In the genomic region with DNA sequence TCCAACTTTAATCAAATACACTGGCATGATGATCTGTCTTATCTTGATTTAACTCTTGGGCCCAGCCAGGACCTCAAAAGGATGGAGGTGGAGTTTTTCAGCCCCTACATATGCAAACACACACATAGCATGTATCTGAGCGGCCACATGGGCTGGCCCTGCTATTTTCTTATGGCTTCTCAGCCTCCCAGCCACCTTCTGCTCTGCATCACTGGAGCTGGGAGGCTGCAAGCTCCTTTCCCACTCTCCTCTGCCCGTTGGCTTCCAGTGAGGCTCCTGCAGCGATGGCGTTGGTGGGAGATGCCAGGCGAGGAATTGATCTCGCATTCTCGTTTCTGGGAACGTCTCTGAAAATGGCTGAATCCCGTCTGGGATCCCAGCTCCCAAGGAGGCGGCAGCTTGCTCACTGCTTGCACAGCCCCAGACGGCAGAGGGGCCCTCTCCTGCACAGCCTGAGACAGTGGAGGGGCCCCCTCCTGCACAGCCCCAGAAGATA, we compare ENCODE assay signal across 9 cellular contexts. TPM values are rescaled to one million over a fixed set of nuclear protein-coding genes. Genes with fewer than 3 reads are reported as not detected.
A peak's percentile ranks its signal among the peaks of the same experiment; 100 is the strongest.
DNase-seq lines count a peak whose midpoint lies in the region; ATAC-seq, FAIRE-seq and TF ChIP-seq lines count a peak whose summit lies in the region.
"Had no signal": no experiment of that assay in that cellular context is flagged by ENCODE, and none has a peak within 500 bp of the region (broad histone marks: within the 10 kb centered on the region; RNA-seq: fewer than 3 reads in every experiment).

No MANE protein-coding gene starts in this region.

- POLR2A ChIA-PET in naive thymus-derived CD4-positive, alpha-beta T cell (lab: Charles Lee), result interaction anchor here (0.6 to 12.2 kb wide), 20 partner anchors 12 to 392 kb away, joined by 3 to 253 read pairs (median 4); a partner anchor contains a TSS

- no peaks in the 10 kb centered on the region for H3K27me3 ChIP-seq in naive thymus-derived CD4-positive, alpha-beta T cell (ENCODE audit: control insufficient read depth in 2 of 2, insufficient read depth in 2 of 2, low read length in 2 of 2)

- no peak for ATAC-seq in stimulated activated naive CD8-positive, alpha-beta T cell treated with anti-CD3 and anti-CD28 coated beads, Interleukin-15, Interleukin-2, amounts not matched to agents 100 U/mL and 50 U/mL, for 24 hours
- no peak for ATAC-seq in naive thymus-derived CD4-positive, alpha-beta T cell

- H3K4me3 Mint-ChIP-seq in stimulated activated naive CD8-positive, alpha-beta T cell treated with anti-CD3 and anti-CD28 coated beads, Interleukin-15, Interleukin-2, amounts not matched to agents 100 ng/mL and 50 ng/mL, for 24 hours, result peak overlapping the region; percentile 87
- peak overlapping the region; percentile 81 to 96 (median 92) for H3K4me3 Mint-ChIP-seq in naive thymus-derived CD4-positive, alpha-beta T cell

- FAIRE-seq in H54 (lab: Jason Lieb, UNC), result no peak
- FAIRE-seq: G401.6 had no signal

- peak overlapping the region; percentile 87 for H3K27ac ChIP-seq in naive thymus-derived CD4-positive, alpha-beta T cell (ENCODE audit: low read depth, low read length)

- H3K36me3 Mint-ChIP-seq in stimulated activated naive CD8-positive, alpha-beta T cell treated with anti-CD3 and anti-CD28 coated beads, Interleukin-15, Interleukin-2, amounts not matched to agents 100 ng/mL and 50 ng/mL, for 24 hours (ENCODE audit: low read depth), result no peaks in the 10 kb centered on the region
- peaks cover 0 to 16% (median 0%) of the 10 kb centered on the region in 5 donors for H3K36me3 Mint-ChIP-seq in naive thymus-derived CD4-positive, alpha-beta T cell

- H3K4me3 ChIP-seq in naive thymus-derived CD4-positive, alpha-beta T cell (ENCODE audit: low read length), result peak overlapping the region; percentile 78

- peaks cover 27 to 38% of the 10 kb centered on the region in 2 donors for H3K4me1 ChIP-seq in naive thymus-derived CD4-positive, alpha-beta T cell (ENCODE audit: control insufficient read depth in 2 of 2, insufficient read depth in 2 of 2, low read length in 2 of 2)

- H3K36me3 ChIP-seq in naive thymus-derived CD4-positive, alpha-beta T cell (ENCODE audit: control insufficient read depth in 2 of 3, insufficient read depth in 3 of 3, low read length in 3 of 3), result peaks cover 0 to 14% (median 0%) of the 10 kb centered on the region in 3 experiments

- no peaks in the 10 kb centered on the region for H3K9me3 ChIP-seq in naive thymus-derived CD4-positive, alpha-beta T cell (ENCODE audit: control insufficient read depth in 2 of 3, low read length in 3 of 3)

- CTCF ChIA-PET in naive thymus-derived CD4-positive, alpha-beta T cell (lab: Charles Lee), result interaction anchor here (0.7 to 3.8 kb wide), 6 partner anchors 20 to 382 kb away, joined by 3 to 28 read pairs (median 4); a partner anchor contains a TSS

- no peak for DNase-seq in stimulated activated naive CD8-positive, alpha-beta T cell treated with anti-CD3 and anti-CD28 coated beads, Interleukin-15, Interleukin-2, amounts not matched to agents 100 U/mL and 50 U/mL, for 24 hours
- DNase-seq in cerebellum (ENCODE audit: low spot score), result peak; percentile 13
- peak in 2 of 9 donors; percentile 10 to 14 for DNase-seq in naive thymus-derived CD4-positive, alpha-beta T cell
- no peak for DNase-seq in DMS79 treated with DMSO at 0.1 percent for 48 hours (lab: John Stamatoyannopoulos, UW)
- DNase-seq in H54 (ENCODE audit: insufficient read length, low spot score), result no peak
- DNase-seq in SW480 (ENCODE audit: low spot score), result no peak
- no peak for DNase-seq in HT-29 (ENCODE audit: low spot score)

- H3K27ac Mint-ChIP-seq in stimulated activated naive CD8-positive, alpha-beta T cell treated with anti-CD3 and anti-CD28 coated beads, Interleukin-15, Interleukin-2, amounts not matched to agents 100 ng/mL and 50 ng/mL, for 24 hours, result peak overlapping the region; percentile 83
- peak overlapping the region; percentile 87 to 99 (median 95) for H3K27ac Mint-ChIP-seq in naive thymus-derived CD4-positive, alpha-beta T cell

- TF ChIP-seq POLR2A in H54 (IDR thresholded peaks at IDR 0.05; ENCODE audit: low read depth, low read length), result no peak

- H3K9me3 Mint-ChIP-seq in stimulated activated naive CD8-positive, alpha-beta T cell treated with anti-CD3 and anti-CD28 coated beads, Interleukin-15, Interleukin-2, amounts not matched to agents 100 ng/mL and 50 ng/mL, for 24 hours, result no peaks in the 10 kb centered on the region
- peaks cover 0 to 3% (median 0%) of the 10 kb centered on the region in 11 donors for H3K9me3 Mint-ChIP-seq in naive thymus-derived CD4-positive, alpha-beta T cell

- H3K27me3 Mint-ChIP-seq in stimulated activated naive CD8-positive, alpha-beta T cell treated with anti-CD3 and anti-CD28 coated beads, Interleukin-15, Interleukin-2, amounts not matched to agents 100 ng/mL and 50 ng/mL, for 24 hours, result no peaks in the 10 kb centered on the region
- no peaks in the 10 kb centered on the region for H3K27me3 Mint-ChIP-seq in naive thymus-derived CD4-positive, alpha-beta T cell

- intact Hi-C loops in naive thymus-derived CD4-positive, alpha-beta T cell (cut with micrococcal nuclease), result loop anchor here (1.0 to 10.0 kb wide), 10 partner anchors 8 to 1317 kb away; a partner anchor contains a TSS

- peaks cover 54% of the 10 kb centered on the region for H3K4me1 Mint-ChIP-seq in stimulated activated naive CD8-positive, alpha-beta T cell treated with anti-CD3 and anti-CD28 coated beads, Interleukin-15, Interleukin-2, amounts not matched to agents 100 ng/mL and 50 ng/mL, for 24 hours (ENCODE audit: low read depth)
- H3K4me1 Mint-ChIP-seq in naive thymus-derived CD4-positive, alpha-beta T cell, result peaks cover 30 to 58% (median 46%) of the 10 kb centered on the region in 7 donors

RNA-seq across cellular contexts. Expression of a gene that starts 1.7 kb away (rescaled TPM):
- total RNA-seq in cerebellum, result 12.1 TPM
- total RNA-seq in naive thymus-derived CD4-positive, alpha-beta T cell, result 10 to 100 TPM; 12.3 to 37.0 (median 26.7) TPM
- 10 to 100 TPM; 15.7 to 26.5 TPM for polyA plus RNA-seq in naive thymus-derived CD4-positive, alpha-beta T cell
- 90.1 and 101 TPM in 2 replicates for total RNA-seq in HT-29 (2014; rRNA removed; shearing (Covaris generic))

RNA-seq across cellular contexts. Expression of a gene that starts 28.7 kb away (rescaled TPM):
- total RNA-seq in cerebellum, result 2.4 TPM
- 100 to 1,000 TPM; 182 to 253 (median 204) TPM for total RNA-seq in naive thymus-derived CD4-positive, alpha-beta T cell
- 10 to 100 TPM; 52.5 to 65.1 TPM for polyA plus RNA-seq in naive thymus-derived CD4-positive, alpha-beta T cell
- total RNA-seq in HT-29 (2014; rRNA removed; shearing (Covaris generic)), result 77.4 and 85.6 TPM in 2 replicates

RNA-seq across cellular contexts. Expression of a gene that starts 47.9 kb away (rescaled TPM):
- total RNA-seq in cerebellum, result 1.3 TPM
- 1 to 10 TPM; 2.0 to 3.7 (median 2.5) TPM for total RNA-seq in naive thymus-derived CD4-positive, alpha-beta T cell
- 10 to 100 TPM; 12.5 to 20.5 TPM for polyA plus RNA-seq in naive thymus-derived CD4-positive, alpha-beta T cell
- 21.3 and 23.0 TPM in 2 replicates for total RNA-seq in HT-29 (2014; rRNA removed; shearing (Covaris generic))

RNA-seq across cellular contexts. Expression of a gene that starts 54.8 kb away (rescaled TPM):
- 62.8 TPM for total RNA-seq in cerebellum
- total RNA-seq in naive thymus-derived CD4-positive, alpha-beta T cell, result not detected
- not detected for polyA plus RNA-seq in naive thymus-derived CD4-positive, alpha-beta T cell
- total RNA-seq in HT-29 (2014; rRNA removed; shearing (Covaris generic)), result 0.28 and 0.42 TPM in 2 replicates

RNA-seq across cellular contexts. Expression of a gene that starts 58.5 kb away (rescaled TPM):
- 31.1 TPM for total RNA-seq in cerebellum
- total RNA-seq in naive thymus-derived CD4-positive, alpha-beta T cell, result 10 to 100 TPM; 55.8 to 91.2 (median 72.6) TPM
- polyA plus RNA-seq in naive thymus-derived CD4-positive, alpha-beta T cell, result 10 to 100 TPM; 12.7 to 29.9 TPM
- 37.8 and 48.3 TPM in 2 replicates for total RNA-seq in HT-29 (2014; rRNA removed; shearing (Covaris generic))

Comparison
In these comparisons a context has a peak if more than half of its experiments do, and no peak if none do; other contexts are left out.
1. RNA of a gene that starts 28.7 kb away (total RNA-seq): 182 to 253 TPM in naive thymus-derived CD4-positive, alpha-beta T cell and 77.4 to 85.6 TPM in HT-29; 2.4 TPM in cerebellum (single experiment); every median in the first group is over 10 times any median in the second.